In genomic region chr16:56878455-56878854, GRCh38 we compare ENCODE assay signal across 31 cellular contexts. TPM values are rescaled to one million over a fixed set of nuclear protein-coding genes. Genes with fewer than 3 reads are reported as not detected.
"Had no signal": no experiment of that assay in that cellular context is flagged by ENCODE, and none has a peak within 500 bp of the region (broad histone marks: within the 10 kb centered on the region; RNA-seq: fewer than 3 reads in every experiment).

No MANE protein-coding gene starts in this region.

- H3K27me3 ChIP-seq: neutrophil, pancreas, sigmoid colon, spleen, stomach, testis, thyroid gland, transverse colon, upper lobe of left lung, vagina had no signal

- H3K27ac ChIP-seq: lower lobe of right lung, neutrophil, pancreas, prostate gland, sigmoid colon, spleen, stomach, testis, thyroid gland, transverse colon, upper lobe of left lung, vagina had no signal

- H3K27ac Mint-ChIP-seq: naive thymus-derived CD8-positive, alpha-beta T cell; nephron; stimulated activated effector memory CD8-positive, alpha-beta T cell treated with anti-CD3 and anti-CD28 coated beads, Interleukin-12 subunit alpha, Interleukin-12 subunit beta, amount 100 ng/mL, for 72 hours had no signal

- H3K36me3 ChIP-seq: lower lobe of right lung, neutrophil, pancreas, prostate gland, sigmoid colon, spleen, stomach, thyroid gland, transverse colon, upper lobe of left lung, vagina had no signal

- H3K4me1 Mint-ChIP-seq: naive thymus-derived CD8-positive, alpha-beta T cell; neural crest cell; stimulated activated effector memory CD8-positive, alpha-beta T cell treated with anti-CD3 and anti-CD28 coated beads, Interleukin-12 subunit alpha, Interleukin-12 subunit beta, amount 100 ng/mL, for 72 hours had no signal

- H3K4me3 Mint-ChIP-seq: naive thymus-derived CD8-positive, alpha-beta T cell; nephron; neural crest cell; stimulated activated effector memory CD8-positive, alpha-beta T cell treated with anti-CD3 and anti-CD28 coated beads, Interleukin-12 subunit alpha, Interleukin-12 subunit beta, amount 100 ng/mL, for 72 hours had no signal

- H3K4me3 ChIP-seq: lower lobe of right lung, pancreas, prostate gland, sigmoid colon, spleen, stomach, testis, thyroid gland, transverse colon, upper lobe of left lung, vagina had no signal

- H3K9me3 ChIP-seq: lower lobe of right lung, neutrophil, pancreas, prostate gland, sigmoid colon, spleen, stomach, testis, thyroid gland, transverse colon, upper lobe of left lung, vagina had no signal

- H3K36me3 Mint-ChIP-seq: naive thymus-derived CD8-positive, alpha-beta T cell; stimulated activated effector memory CD8-positive, alpha-beta T cell treated with anti-CD3 and anti-CD28 coated beads, Interleukin-12 subunit alpha, Interleukin-12 subunit beta, amount 100 ng/mL, for 72 hours had no signal

- H3K4me1 ChIP-seq: lower lobe of right lung, pancreas, prostate gland, sigmoid colon, stomach, testis, thyroid gland, transverse colon, upper lobe of left lung, vagina had no signal

- H3K9me3 Mint-ChIP-seq: naive thymus-derived CD8-positive, alpha-beta T cell; nephron; neural crest cell; stimulated activated effector memory CD8-positive, alpha-beta T cell treated with anti-CD3 and anti-CD28 coated beads, Interleukin-12 subunit alpha, Interleukin-12 subunit beta, amount 100 ng/mL, for 72 hours had no signal

- H3K27me3 Mint-ChIP-seq: naive thymus-derived CD8-positive, alpha-beta T cell had no signal

- DNase-seq: hippocampal formation; kidney glomerular epithelial cell; left cardiac atrium; lower lobe of right lung; mammary epithelial cell; mesenchymal stem cell; naive thymus-derived CD8-positive, alpha-beta T cell; occipital lobe; pancreas; posterior cingulate gyrus; retina; sigmoid colon; small intestine; spleen; stimulated activated CD4-positive, alpha-beta T cell treated with anti-CD3 and anti-CD28 coated beads, Interleukin-4, amount 100 ng/mL, for 24 hours; stimulated activated naive CD8-positive, alpha-beta T cell treated with anti-CD3 and anti-CD28 coated beads, Interleukin-15, Interleukin-2, amounts not matched to agents 100 U/mL and 50 U/mL, for 24 hours; stomach; testis; thyroid gland; transverse colon; upper lobe of left lung had no signal

- ATAC-seq: left cardiac atrium; left lobe of liver; lower lobe of right lung; naive thymus-derived CD8-positive, alpha-beta T cell; pancreas; right cardiac atrium; stimulated activated effector memory CD8-positive, alpha-beta T cell treated with anti-CD3 and anti-CD28 coated beads, Interleukin-12 subunit alpha, Interleukin-12 subunit beta, amount 100 ng/mL, for 72 hours; stimulated activated naive CD8-positive, alpha-beta T cell treated with anti-CD3 and anti-CD28 coated beads, Interleukin-15, Interleukin-2, amounts not matched to agents 100 U/mL and 50 U/mL, for 24 hours had no signal

- FAIRE-seq: keratinocyte, pancreas, small intestine had no signal

RNA-seq across cellular contexts. Expression of gene SLC12A3, which starts 13.4 kb away (rescaled TPM):
- polyA plus RNA-seq: keratinocyte; liver; naive thymus-derived CD8-positive, alpha-beta T cell; right cardiac atrium had no signal
